ENCODE assay signal across 8 cellular contexts in the genomic region with DNA sequence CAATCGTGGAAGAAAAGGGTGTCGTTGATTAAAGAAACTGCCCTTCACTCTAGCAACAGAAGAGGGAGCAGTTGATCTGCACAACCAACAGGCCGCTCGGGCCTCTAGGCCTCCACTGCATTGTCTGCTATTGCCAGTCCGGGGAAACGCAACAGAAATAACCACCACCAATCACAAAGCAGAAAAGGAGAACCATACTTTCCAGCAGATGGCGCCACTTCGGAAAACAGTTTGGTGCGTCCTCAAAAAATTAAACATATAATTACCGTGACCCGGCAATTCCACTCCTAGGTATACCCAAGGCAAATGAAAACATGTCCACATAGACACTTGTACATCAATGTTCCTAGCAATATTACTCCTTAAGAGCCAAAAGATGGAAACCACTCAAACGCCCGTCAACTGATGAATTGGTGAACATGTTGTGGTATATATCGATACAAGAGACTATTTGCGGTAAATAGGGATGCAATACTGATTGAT.
A peak's percentile ranks its signal among the peaks of the same experiment; 100 is the strongest.
DNase-seq lines count a peak whose midpoint lies in the region; ATAC-seq, FAIRE-seq and TF ChIP-seq lines count a peak whose summit lies in the region.

No MANE protein-coding gene starts in this region.

- H2BK5ac ChIP-seq in mesenchymal stem cell (ENCODE audit: low read depth, low read length, poor library complexity, severe bottlenecking) = no peak overlapping the region

- no peak overlapping the region for H2BK15ac ChIP-seq in mesenchymal stem cell (ENCODE audit: low read depth, poor library complexity, severe bottlenecking)

- peaks cover 15% of the 10 kb centered on the region for H3K9me3 Mint-ChIP-seq in type B pancreatic cell

- H4K91ac ChIP-seq in mesenchymal stem cell (ENCODE audit: low read length) = no peak overlapping the region

- intact Hi-C loops in endothelial cell of umbilical vein (cut with micrococcal nuclease) = no loop called here

- H3K4me1 Mint-ChIP-seq in type B pancreatic cell (ENCODE audit: unreplicated experiment) = peaks cover 29% of the 10 kb centered on the region

- H3K4me1 ChIP-seq in endothelial cell of umbilical vein (ENCODE audit: control insufficient read depth, extremely low read depth, insufficient read depth, low read length) (no peaks in the 10 kb centered on the region), mesenchymal stem cell (ENCODE audit: control insufficient read depth, insufficient read depth, low read depth, low read length) (peaks cover 18% of the 10 kb centered on the region)

- no peaks in the 10 kb centered on the region for H3K27me3 ChIP-seq in endothelial cell of umbilical vein (ENCODE audit: control insufficient read depth in 2 of 2, insufficient read depth in 2 of 2, low read length in 2 of 2)
- peaks cover 10 to 25% of the 10 kb centered on the region in 2 experiments for H3K27me3 ChIP-seq in mesenchymal stem cell (ENCODE audit: control insufficient read depth in 1 of 2, insufficient read depth in 1 of 2, low read length in 2 of 2)

- H2AK5ac ChIP-seq in mesenchymal stem cell (ENCODE audit: low read length, severe bottlenecking) = no peak overlapping the region

- no peaks in the 10 kb centered on the region for H4K20me1 ChIP-seq in endothelial cell of umbilical vein (replicated peaks; ENCODE audit: control insufficient read depth, extremely low read depth, insufficient read depth, low read length)

- DNase-seq in stimulated activated CD4-positive, alpha-beta T cell treated with anti-CD3 and anti-CD28 coated beads, Interleukin-15, amount 100 ng/mL, for 24 hours = peak; percentile 53
- no peak for DNase-seq in stimulated activated CD4-positive, alpha-beta T cell treated with anti-CD3 and anti-CD28 coated beads, Interleukin-12 subunit alpha, Interleukin-12 subunit beta, amount 100 ng/mL, for 4 hours
- DNase-seq in M059J (ENCODE audit: low read depth) (peak; percentile 68), SKM-1 treated with dmso at 0.1 percent for 144 hours (lab: John Stamatoyannopoulos, UW; ENCODE audit: unreplicated experiment) (peak; percentile 80), endothelial cell of umbilical vein (ENCODE audit: low read depth, low spot score) (peak; percentile 91), mesenchymal stem cell (peak; percentile 92), type B pancreatic cell (ENCODE audit: extremely low spot score, unreplicated experiment) (no peak)

- TF ChIP-seq CTCF in endothelial cell of umbilical vein (IDR thresholded peaks at IDR 0.05; ENCODE audit: extremely low read depth in 1 of 2, insufficient read depth in 1 of 2, low read depth in 1 of 2, low read length in 2 of 2) (peak; percentile 85 to 97), type B pancreatic cell (conservative IDR thresholded peaks at IDR 0.05) (peak; percentile 92)

- no peaks in the 10 kb centered on the region for H3K79me2 ChIP-seq in endothelial cell of umbilical vein (ENCODE audit: control insufficient read depth, insufficient read depth, low read length)

- no peak overlapping the region for H2BK12ac ChIP-seq in mesenchymal stem cell (ENCODE audit: low read length in 2 of 2)

- CTCF ChIA-PET in endothelial cell of umbilical vein (lab: Charles Lee) = interaction anchor here (0.6 to 6.6 kb wide), 9 partner anchors 9 to 407 kb away, joined by 3 to 70 read pairs (median 6); no protein-coding TSS in a partner anchor

- H3K27me3 Mint-ChIP-seq in type B pancreatic cell = peaks cover 25% of the 10 kb centered on the region

- no peak for TF ChIP-seq POLR2A in endothelial cell of umbilical vein (IDR thresholded peaks at IDR 0.05; ENCODE audit: low read depth, low read length)

- H3K9me3 ChIP-seq in endothelial cell of umbilical vein (replicated peaks; ENCODE audit: control insufficient read depth, insufficient read depth, low read length) (no peaks in the 10 kb centered on the region), mesenchymal stem cell (ENCODE audit: control insufficient read depth, low read length) (no peaks in the 10 kb centered on the region)

- H3K23ac ChIP-seq in mesenchymal stem cell (ENCODE audit: low read length in 2 of 2) = no peak overlapping the region

- no peak overlapping the region for H4K8ac ChIP-seq in mesenchymal stem cell (ENCODE audit: low read length)

- no peak overlapping the region for H3K14ac ChIP-seq in mesenchymal stem cell (ENCODE audit: low read length in 2 of 2)

- H3K27ac ChIP-seq in endothelial cell of umbilical vein (ENCODE audit: insufficient read depth, low read depth, low read length) (no peak overlapping the region), mesenchymal stem cell (ENCODE audit: low read length, poor library complexity, severe bottlenecking) (no peak overlapping the region)

- H3K36me3 Mint-ChIP-seq in type B pancreatic cell = peaks cover 5% of the 10 kb centered on the region

- H3K4me3 Mint-ChIP-seq in type B pancreatic cell = no peak overlapping the region

- ATAC-seq in GM21367 (IDR thresholded peaks at IDR 0.05; ENCODE audit: unreplicated experiment) = no peak

- H3K36me3 ChIP-seq in endothelial cell of umbilical vein (ENCODE audit: control insufficient read depth in 2 of 2, extremely low read depth in 1 of 2, insufficient read depth in 2 of 2, low read length in 2 of 2) (no peaks in the 10 kb centered on the region), mesenchymal stem cell (ENCODE audit: control insufficient read depth in 1 of 2, insufficient read depth in 2 of 2, low read depth in 1 of 2, low read length in 2 of 2) (no peaks in the 10 kb centered on the region)

- dilution Hi-C loops in endothelial cell of umbilical vein (cut with MboI; ENCODE audit: extremely low pct_ligation_motif_present, low sequenced_read_pairs) = no loop called here

- H3K9ac ChIP-seq in endothelial cell of umbilical vein (replicated peaks; ENCODE audit: extremely low read depth, insufficient read depth, low read length) (no peak overlapping the region), mesenchymal stem cell (ENCODE audit: low read length) (no peak overlapping the region)

- FAIRE-seq in endothelial cell of umbilical vein (lab: Jason Lieb, UNC) = peak; percentile 93

- H3K79me1 ChIP-seq in mesenchymal stem cell (replicated peaks; ENCODE audit: low read length, poor library complexity, severe bottlenecking) = no peaks in the 10 kb centered on the region

- 37% methylated on average over 15 of the region's 15 CpGs for WGBS in mesenchymal stem cell

- H3K27ac Mint-ChIP-seq in type B pancreatic cell = peak overlapping the region; percentile 44

- POLR2A ChIA-PET in endothelial cell of umbilical vein (lab: Charles Lee) = no interaction called here

- no TSS peak for BruUV-seq in endothelial cell of umbilical vein (replicated peaks; lab: Mats Ljungman, UMichigan)

- no peaks in the 10 kb centered on the region for H3K9me1 ChIP-seq in endothelial cell of umbilical vein (replicated peaks; ENCODE audit: control insufficient read depth, extremely low read depth, insufficient read depth, low read length)

- H3K4ac ChIP-seq in mesenchymal stem cell (ENCODE audit: low read depth in 1 of 2, low read length in 2 of 2) = no peak overlapping the region

- H2AFZ ChIP-seq in endothelial cell of umbilical vein (ENCODE audit: low read depth, low read length) = no peak overlapping the region
- H2AFZ ChIP-seq in mesenchymal stem cell (ENCODE audit: low read depth, low read length) = no peak overlapping the region

- H3K4me2 ChIP-seq in endothelial cell of umbilical vein (ENCODE audit: insufficient read depth, low read length) (no peak overlapping the region), mesenchymal stem cell (ENCODE audit: low read length, poor library complexity, severe bottlenecking) (no peak overlapping the region)

- no peak overlapping the region for H3K4me3 ChIP-seq in endothelial cell of umbilical vein (replicated peaks in 1 of 3; ENCODE audit: insufficient read depth in 1 of 3, low read depth in 1 of 3, low read length in 3 of 3)
- H3K4me3 ChIP-seq in mesenchymal stem cell (ENCODE audit: insufficient read depth in 1 of 2, low read depth in 1 of 2, low read length in 2 of 2) = no peak overlapping the region

- H3K18ac ChIP-seq in mesenchymal stem cell (ENCODE audit: low read depth in 1 of 2, low read length in 2 of 2) = no peak overlapping the region

- H2BK120ac ChIP-seq in mesenchymal stem cell (ENCODE audit: low read depth, low read length) = no peak overlapping the region

TF ChIP-seq in endothelial cell of umbilical vein, 7 proteins besides CTCF, POLR2A, EP300 and RAD21:
- TF ChIP-seq MAX (IDR thresholded peaks at IDR 0.05; ENCODE audit: insufficient read depth, insufficient read length) (no peak), POLR2AphosphoS5 (IDR thresholded peaks at IDR 0.05; ENCODE audit: insufficient read depth, low read depth, low read length) (no peak), EZH2 (IDR thresholded peaks at IDR 0.05; ENCODE audit: borderline replicate concordance, low read depth, low read length, severe bottlenecking) (no peak), MYC (IDR thresholded peaks at IDR 0.05; ENCODE audit: low read depth, low read length) (no peak), GATA2 (IDR thresholded peaks at IDR 0.05; ENCODE audit: insufficient read depth, insufficient read length, low read depth, low read length) (no peak), FOS (IDR thresholded peaks at IDR 0.05; ENCODE audit: borderline replicate concordance, insufficient read depth, low read length) (no peak), JUN (IDR thresholded peaks at IDR 0.05; ENCODE audit: borderline replicate concordance, insufficient read depth, insufficient read length, low read depth) (no peak)

Comparison
In these comparisons a context has a peak if more than half of its experiments do, and no peak if none do; other contexts are left out.
1. DNase-seq: peak in stimulated activated CD4-positive, alpha-beta T cell treated with anti-CD3 and anti-CD28 coated beads, Interleukin-15, amount 100 ng/mL, for 24 hours (single experiment), M059J (single experiment), SKM-1 treated with dmso at 0.1 percent for 144 hours (single experiment), endothelial cell of umbilical vein (single experiment) and mesenchymal stem cell (single experiment); none in stimulated activated CD4-positive, alpha-beta T cell treated with anti-CD3 and anti-CD28 coated beads, Interleukin-12 subunit alpha, Interleukin-12 subunit beta, amount 100 ng/mL, for 4 hours (single experiment) and type B pancreatic cell (single experiment).